Comparison of ENCODE assay signal across 1 cellular context in the genomic region with DNA sequence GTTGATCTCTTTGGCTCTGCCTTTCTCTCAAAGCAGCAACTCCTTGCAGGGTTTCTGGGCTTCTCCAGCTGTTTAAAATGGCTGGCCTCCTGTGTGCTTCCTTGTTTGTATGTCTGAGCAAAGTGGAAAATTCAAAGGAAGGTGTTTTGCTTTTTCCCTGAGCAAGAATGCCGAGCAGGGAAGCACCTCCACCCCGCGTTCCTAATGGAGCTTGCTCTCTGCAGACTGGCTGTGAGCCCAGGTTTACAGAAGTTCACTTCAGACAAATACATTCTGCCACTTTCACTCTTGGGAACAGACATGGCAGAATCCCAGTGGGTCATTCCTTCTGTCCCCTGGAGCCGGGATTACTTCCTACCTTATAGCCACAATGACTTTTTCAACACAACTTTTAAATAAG.
TF ChIP-seq lines count a peak whose summit lies in the region.

No MANE protein-coding gene starts in this region.

TF ChIP-seq in HepG2, 621 proteins besides CTCF, POLR2A, EP300 and RAD21 (continued from another document):
- TF ChIP-seq, protein P1, sequence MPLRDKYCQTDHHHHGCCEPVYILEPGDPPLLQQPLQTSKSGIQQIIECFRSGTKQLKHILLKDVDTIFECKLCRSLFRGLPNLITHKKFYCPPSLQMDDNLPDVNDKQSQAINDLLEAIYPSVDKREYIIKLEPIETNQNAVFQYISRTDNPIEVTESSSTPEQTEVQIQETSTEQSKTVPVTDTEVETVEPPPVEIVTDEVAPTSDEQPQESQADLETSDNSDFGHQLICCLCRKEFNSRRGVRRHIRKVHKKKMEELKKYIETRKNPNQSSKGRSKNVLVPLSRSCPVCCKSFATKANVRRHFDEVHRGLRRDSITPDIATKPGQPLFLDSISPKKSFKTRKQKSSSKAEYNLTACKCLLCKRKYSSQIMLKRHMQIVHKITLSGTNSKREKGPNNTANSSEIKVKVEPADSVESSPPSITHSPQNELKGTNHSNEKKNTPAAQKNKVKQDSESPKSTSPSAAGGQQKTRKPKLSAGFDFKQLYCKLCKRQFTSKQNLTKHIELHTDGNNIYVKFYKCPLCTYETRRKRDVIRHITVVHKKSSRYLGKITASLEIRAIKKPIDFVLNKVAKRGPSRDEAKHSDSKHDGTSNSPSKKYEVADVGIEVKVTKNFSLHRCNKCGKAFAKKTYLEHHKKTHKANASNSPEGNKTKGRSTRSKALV (CRISPR knock-in tag; IDR thresholded peaks at IDR 0.05): no peak
- no peak for TF ChIP-seq FOSL1 (CRISPR knock-in tag; IDR thresholded peaks at IDR 0.05; ENCODE audit: borderline replicate concordance)
- TF ChIP-seq ZNF557 (CRISPR knock-in tag; IDR thresholded peaks at IDR 0.05): no peak
- TF ChIP-seq KAT2B (IDR thresholded peaks at IDR 0.05; ENCODE audit: borderline replicate concordance, low read depth, low read length): no peak
- TF ChIP-seq GTF3A (CRISPR knock-in tag; conservative IDR thresholded peaks at IDR 0.05): no peak
- TF ChIP-seq, protein P2, sequence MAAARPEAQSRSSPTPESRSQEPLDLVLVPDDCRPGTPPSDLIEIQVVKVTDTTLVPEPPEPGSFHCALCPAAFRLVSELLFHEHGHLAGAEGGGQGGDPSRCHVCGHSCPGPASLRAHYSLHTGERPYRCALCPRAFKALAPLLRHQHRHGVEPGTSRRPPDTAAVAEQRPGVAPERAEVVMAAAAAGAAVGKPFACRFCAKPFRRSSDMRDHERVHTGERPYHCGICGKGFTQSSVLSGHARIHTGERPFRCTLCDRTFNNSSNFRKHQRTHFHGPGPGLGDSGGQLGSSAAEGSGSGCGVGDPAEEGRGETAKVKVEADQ (CRISPR knock-in tag; IDR thresholded peaks at IDR 0.05; ENCODE audit: borderline replicate concordance): no peak
- TF ChIP-seq HDAC6 (IDR thresholded peaks at IDR 0.05; ENCODE audit: low read depth, low read length): no peak
- TF ChIP-seq ZSCAN30 (CRISPR knock-in tag; IDR thresholded peaks at IDR 0.05): no peak
- TF ChIP-seq, protein P3, sequence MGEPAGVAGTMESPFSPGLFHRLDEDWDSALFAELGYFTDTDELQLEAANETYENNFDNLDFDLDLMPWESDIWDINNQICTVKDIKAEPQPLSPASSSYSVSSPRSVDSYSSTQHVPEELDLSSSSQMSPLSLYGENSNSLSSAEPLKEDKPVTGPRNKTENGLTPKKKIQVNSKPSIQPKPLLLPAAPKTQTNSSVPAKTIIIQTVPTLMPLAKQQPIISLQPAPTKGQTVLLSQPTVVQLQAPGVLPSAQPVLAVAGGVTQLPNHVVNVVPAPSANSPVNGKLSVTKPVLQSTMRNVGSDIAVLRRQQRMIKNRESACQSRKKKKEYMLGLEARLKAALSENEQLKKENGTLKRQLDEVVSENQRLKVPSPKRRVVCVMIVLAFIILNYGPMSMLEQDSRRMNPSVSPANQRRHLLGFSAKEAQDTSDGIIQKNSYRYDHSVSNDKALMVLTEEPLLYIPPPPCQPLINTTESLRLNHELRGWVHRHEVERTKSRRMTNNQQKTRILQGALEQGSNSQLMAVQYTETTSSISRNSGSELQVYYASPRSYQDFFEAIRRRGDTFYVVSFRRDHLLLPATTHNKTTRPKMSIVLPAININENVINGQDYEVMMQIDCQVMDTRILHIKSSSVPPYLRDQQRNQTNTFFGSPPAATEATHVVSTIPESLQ (CRISPR knock-in tag; conservative IDR thresholded peaks at IDR 0.05): no peak
